In the genomic region with DNA sequence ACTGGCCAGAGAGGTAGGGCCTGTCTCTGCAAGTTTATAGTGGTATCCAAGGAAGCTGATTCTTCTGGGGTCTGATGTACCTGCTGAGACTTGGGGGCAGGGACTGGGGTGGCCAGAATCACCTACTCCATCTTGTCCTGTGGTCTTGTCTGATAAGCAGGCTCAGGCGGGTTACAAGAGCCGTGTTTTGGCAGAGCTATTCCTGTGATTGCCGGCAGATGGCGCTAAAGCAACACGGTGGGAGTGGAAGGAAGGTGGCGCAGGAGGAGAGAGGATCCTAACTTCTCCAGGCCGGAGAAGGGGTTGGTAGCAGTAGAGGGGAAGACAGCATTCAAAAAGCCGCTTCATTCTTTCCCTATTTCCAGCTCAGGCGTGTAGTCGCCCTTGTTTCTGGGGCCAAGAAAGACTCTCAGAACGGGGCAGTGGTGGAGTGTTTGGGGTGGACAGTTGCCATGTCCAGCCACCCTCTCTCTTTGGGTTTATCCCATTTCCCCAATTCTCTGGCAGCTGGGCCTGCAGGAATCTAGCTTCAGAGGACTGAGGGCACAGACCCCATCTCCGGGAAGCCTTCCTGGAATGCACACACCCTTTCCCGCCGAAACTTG, we compare ENCODE assay signal across 1 cellular context.
TF ChIP-seq lines count a peak whose summit lies in the region.

No MANE protein-coding gene starts in this region.

TF ChIP-seq in HepG2, 621 proteins besides CTCF, POLR2A, EP300 and RAD21 (continues in another document):
- TF ChIP-seq, protein P1, sequence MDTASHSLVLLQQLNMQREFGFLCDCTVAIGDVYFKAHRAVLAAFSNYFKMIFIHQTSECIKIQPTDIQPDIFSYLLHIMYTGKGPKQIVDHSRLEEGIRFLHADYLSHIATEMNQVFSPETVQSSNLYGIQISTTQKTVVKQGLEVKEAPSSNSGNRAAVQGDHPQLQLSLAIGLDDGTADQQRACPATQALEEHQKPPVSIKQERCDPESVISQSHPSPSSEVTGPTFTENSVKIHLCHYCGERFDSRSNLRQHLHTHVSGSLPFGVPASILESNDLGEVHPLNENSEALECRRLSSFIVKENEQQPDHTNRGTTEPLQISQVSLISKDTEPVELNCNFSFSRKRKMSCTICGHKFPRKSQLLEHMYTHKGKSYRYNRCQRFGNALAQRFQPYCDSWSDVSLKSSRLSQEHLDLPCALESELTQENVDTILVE (CRISPR knock-in tag; IDR thresholded peaks at IDR 0.05): no peak
- TF ChIP-seq, protein P2, sequence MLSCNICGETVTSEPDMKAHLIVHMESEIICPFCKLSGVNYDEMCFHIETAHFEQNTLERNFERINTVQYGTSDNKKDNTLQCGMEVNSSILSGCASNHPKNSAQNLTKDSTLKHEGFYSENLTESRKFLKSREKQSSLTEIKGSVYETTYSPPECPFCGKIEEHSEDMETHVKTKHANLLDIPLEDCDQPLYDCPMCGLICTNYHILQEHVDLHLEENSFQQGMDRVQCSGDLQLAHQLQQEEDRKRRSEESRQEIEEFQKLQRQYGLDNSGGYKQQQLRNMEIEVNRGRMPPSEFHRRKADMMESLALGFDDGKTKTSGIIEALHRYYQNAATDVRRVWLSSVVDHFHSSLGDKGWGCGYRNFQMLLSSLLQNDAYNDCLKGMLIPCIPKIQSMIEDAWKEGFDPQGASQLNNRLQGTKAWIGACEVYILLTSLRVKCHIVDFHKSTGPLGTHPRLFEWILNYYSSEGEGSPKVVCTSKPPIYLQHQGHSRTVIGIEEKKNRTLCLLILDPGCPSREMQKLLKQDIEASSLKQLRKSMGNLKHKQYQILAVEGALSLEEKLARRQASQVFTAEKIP (CRISPR knock-in tag; IDR thresholded peaks at IDR 0.05; ENCODE audit: borderline replicate concordance): no peak
- no peak for TF ChIP-seq TAF15 (IDR thresholded peaks at IDR 0.05; ENCODE audit: low read depth, low read length, poor library complexity, severe bottlenecking)
- TF ChIP-seq, protein P3, sequence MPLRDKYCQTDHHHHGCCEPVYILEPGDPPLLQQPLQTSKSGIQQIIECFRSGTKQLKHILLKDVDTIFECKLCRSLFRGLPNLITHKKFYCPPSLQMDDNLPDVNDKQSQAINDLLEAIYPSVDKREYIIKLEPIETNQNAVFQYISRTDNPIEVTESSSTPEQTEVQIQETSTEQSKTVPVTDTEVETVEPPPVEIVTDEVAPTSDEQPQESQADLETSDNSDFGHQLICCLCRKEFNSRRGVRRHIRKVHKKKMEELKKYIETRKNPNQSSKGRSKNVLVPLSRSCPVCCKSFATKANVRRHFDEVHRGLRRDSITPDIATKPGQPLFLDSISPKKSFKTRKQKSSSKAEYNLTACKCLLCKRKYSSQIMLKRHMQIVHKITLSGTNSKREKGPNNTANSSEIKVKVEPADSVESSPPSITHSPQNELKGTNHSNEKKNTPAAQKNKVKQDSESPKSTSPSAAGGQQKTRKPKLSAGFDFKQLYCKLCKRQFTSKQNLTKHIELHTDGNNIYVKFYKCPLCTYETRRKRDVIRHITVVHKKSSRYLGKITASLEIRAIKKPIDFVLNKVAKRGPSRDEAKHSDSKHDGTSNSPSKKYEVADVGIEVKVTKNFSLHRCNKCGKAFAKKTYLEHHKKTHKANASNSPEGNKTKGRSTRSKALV (CRISPR knock-in tag; IDR thresholded peaks at IDR 0.05): no peak
- TF ChIP-seq, protein P4, sequence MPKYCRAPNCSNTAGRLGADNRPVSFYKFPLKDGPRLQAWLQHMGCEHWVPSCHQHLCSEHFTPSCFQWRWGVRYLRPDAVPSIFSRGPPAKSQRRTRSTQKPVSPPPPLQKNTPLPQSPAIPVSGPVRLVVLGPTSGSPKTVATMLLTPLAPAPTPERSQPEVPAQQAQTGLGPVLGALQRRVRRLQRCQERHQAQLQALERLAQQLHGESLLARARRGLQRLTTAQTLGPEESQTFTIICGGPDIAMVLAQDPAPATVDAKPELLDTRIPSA (CRISPR knock-in tag; IDR thresholded peaks at IDR 0.05; ENCODE audit: borderline replicate concordance): no peak
- TF ChIP-seq ZNF350 (CRISPR knock-in tag; IDR thresholded peaks at IDR 0.05; ENCODE audit: borderline replicate concordance, low read depth): no peak
- peak; percentile 24; the same call in 1 of the 2 replicates for TF ChIP-seq ZNF556 (CRISPR knock-in tag; IDR thresholded peaks at IDR 0.05; ENCODE audit: borderline replicate concordance)
- no peak for TF ChIP-seq SMYD3 (CRISPR knock-in tag; IDR thresholded peaks at IDR 0.05)
- TF ChIP-seq, protein P5, sequence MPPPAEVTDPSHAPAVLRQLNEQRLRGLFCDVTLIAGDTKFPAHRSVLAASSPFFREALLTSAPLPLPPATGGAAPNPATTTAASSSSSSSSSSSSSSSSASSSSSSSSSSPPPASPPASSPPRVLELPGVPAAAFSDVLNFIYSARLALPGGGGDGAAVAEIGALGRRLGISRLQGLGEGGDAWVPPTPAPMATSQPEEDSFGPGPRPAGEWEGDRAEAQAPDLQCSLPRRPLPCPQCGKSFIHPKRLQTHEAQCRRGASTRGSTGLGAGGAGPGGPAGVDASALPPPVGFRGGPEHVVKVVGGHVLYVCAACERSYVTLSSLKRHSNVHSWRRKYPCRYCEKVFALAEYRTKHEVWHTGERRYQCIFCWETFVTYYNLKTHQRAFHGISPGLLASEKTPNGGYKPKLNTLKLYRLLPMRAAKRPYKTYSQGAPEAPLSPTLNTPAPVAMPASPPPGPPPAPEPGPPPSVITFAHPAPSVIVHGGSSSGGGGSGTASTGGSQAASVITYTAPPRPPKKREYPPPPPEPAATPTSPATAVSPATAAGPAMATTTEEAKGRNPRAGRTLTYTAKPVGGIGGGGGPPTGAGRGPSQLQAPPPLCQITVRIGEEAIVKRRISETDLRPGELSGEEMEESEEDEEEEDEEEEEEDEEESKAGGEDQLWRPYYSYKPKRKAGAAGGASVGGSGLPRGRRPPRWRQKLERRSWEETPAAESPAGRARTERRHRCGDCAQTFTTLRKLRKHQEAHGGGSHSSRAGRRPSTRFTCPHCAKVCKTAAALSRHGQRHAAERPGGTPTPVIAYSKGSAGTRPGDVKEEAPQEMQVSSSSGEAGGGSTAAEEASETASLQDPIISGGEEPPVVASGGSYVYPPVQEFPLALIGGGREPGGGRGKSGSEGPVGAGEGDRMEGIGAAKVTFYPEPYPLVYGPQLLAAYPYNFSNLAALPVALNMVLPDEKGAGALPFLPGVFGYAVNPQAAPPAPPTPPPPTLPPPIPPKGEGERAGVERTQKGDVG (CRISPR knock-in tag; IDR thresholded peaks at IDR 0.05; ENCODE audit: borderline replicate concordance): no peak
- TF ChIP-seq HOXA5 (CRISPR knock-in tag; IDR thresholded peaks at IDR 0.05): no peak
- TF ChIP-seq XRCC5 (optimal IDR thresholded peaks at IDR 0.05; ENCODE audit: low read length): peak; percentile 58
- TF ChIP-seq, protein P6, sequence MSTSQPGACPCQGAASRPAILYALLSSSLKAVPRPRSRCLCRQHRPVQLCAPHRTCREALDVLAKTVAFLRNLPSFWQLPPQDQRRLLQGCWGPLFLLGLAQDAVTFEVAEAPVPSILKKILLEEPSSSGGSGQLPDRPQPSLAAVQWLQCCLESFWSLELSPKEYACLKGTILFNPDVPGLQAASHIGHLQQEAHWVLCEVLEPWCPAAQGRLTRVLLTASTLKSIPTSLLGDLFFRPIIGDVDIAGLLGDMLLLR (CRISPR knock-in tag; IDR thresholded peaks at IDR 0.05): 0 out of 2 replicates have a peak, but pooled peaks have one; percentile 41
- peak; percentile 89 for TF ChIP-seq SMC3 (IDR thresholded peaks at IDR 0.05; ENCODE audit: low read length)
- no peak for TF ChIP-seq TCF12 (IDR thresholded peaks at IDR 0.05)
- no peak for TF ChIP-seq TCF12 (CRISPR knock-in tag; IDR thresholded peaks at IDR 0.05)
- TF ChIP-seq KDM1A (CRISPR knock-in tag; IDR thresholded peaks at IDR 0.05): no peak
- TF ChIP-seq KDM3A (CRISPR knock-in tag; IDR thresholded peaks at IDR 0.05; ENCODE audit: low read depth): 0 out of 2 replicates have a peak, but pooled peaks have one; percentile 42
- no peak for TF ChIP-seq MIER2 (CRISPR knock-in tag; IDR thresholded peaks at IDR 0.05)
- TF ChIP-seq ZNF256 (CRISPR knock-in tag; conservative IDR thresholded peaks at IDR 0.05): no peak
- TF ChIP-seq ZNF724P (CRISPR knock-in tag; IDR thresholded peaks at IDR 0.05; ENCODE audit: borderline replicate concordance): no peak
- no peak for TF ChIP-seq GABPB1 (CRISPR knock-in tag; IDR thresholded peaks at IDR 0.05)
- TF ChIP-seq, protein P7, sequence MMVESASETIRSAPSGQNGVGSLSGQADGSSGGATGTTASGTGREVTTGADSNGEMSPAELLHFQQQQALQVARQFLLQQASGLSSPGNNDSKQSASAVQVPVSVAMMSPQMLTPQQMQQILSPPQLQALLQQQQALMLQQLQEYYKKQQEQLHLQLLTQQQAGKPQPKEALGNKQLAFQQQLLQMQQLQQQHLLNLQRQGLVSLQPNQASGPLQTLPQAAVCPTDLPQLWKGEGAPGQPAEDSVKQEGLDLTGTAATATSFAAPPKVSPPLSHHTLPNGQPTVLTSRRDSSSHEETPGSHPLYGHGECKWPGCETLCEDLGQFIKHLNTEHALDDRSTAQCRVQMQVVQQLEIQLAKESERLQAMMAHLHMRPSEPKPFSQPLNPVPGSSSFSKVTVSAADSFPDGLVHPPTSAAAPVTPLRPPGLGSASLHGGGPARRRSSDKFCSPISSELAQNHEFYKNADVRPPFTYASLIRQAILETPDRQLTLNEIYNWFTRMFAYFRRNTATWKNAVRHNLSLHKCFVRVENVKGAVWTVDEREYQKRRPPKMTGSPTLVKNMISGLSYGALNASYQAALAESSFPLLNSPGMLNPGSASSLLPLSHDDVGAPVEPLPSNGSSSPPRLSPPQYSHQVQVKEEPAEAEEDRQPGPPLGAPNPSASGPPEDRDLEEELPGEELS (CRISPR knock-in tag; IDR thresholded peaks at IDR 0.05): no peak
- TF ChIP-seq ZNF572 (CRISPR knock-in tag; IDR thresholded peaks at IDR 0.05): 0 out of 2 replicates have a peak, but pooled peaks have one; percentile 74
- TF ChIP-seq SMAD3 (CRISPR knock-in tag; IDR thresholded peaks at IDR 0.05): no peak
- TF ChIP-seq ZNF761 (CRISPR knock-in tag; conservative IDR thresholded peaks at IDR 0.05): no peak
- no peak for TF ChIP-seq MBD4 (IDR thresholded peaks at IDR 0.05; ENCODE audit: borderline replicate concordance, low read length)
- TF ChIP-seq ZZZ3 (CRISPR knock-in tag; IDR thresholded peaks at IDR 0.05; ENCODE audit: borderline replicate concordance): no peak
- TF ChIP-seq THAP11 (CRISPR knock-in tag; IDR thresholded peaks at IDR 0.05): 0 out of 2 replicates have a peak, but pooled peaks have one; percentile 18
- TF ChIP-seq ZMYM4 (CRISPR knock-in tag; IDR thresholded peaks at IDR 0.05): no peak
- TF ChIP-seq NFATC3 (CRISPR knock-in tag; IDR thresholded peaks at IDR 0.05): no peak
- no peak for TF ChIP-seq NKX3-1 (CRISPR knock-in tag; IDR thresholded peaks at IDR 0.05)
- TF ChIP-seq, protein P8, sequence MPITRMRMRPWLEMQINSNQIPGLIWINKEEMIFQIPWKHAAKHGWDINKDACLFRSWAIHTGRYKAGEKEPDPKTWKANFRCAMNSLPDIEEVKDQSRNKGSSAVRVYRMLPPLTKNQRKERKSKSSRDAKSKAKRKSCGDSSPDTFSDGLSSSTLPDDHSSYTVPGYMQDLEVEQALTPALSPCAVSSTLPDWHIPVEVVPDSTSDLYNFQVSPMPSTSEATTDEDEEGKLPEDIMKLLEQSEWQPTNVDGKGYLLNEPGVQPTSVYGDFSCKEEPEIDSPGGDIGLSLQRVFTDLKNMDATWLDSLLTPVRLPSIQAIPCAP (CRISPR knock-in tag; IDR thresholded peaks at IDR 0.05; ENCODE audit: low read depth): no peak
- TF ChIP-seq, protein P9, sequence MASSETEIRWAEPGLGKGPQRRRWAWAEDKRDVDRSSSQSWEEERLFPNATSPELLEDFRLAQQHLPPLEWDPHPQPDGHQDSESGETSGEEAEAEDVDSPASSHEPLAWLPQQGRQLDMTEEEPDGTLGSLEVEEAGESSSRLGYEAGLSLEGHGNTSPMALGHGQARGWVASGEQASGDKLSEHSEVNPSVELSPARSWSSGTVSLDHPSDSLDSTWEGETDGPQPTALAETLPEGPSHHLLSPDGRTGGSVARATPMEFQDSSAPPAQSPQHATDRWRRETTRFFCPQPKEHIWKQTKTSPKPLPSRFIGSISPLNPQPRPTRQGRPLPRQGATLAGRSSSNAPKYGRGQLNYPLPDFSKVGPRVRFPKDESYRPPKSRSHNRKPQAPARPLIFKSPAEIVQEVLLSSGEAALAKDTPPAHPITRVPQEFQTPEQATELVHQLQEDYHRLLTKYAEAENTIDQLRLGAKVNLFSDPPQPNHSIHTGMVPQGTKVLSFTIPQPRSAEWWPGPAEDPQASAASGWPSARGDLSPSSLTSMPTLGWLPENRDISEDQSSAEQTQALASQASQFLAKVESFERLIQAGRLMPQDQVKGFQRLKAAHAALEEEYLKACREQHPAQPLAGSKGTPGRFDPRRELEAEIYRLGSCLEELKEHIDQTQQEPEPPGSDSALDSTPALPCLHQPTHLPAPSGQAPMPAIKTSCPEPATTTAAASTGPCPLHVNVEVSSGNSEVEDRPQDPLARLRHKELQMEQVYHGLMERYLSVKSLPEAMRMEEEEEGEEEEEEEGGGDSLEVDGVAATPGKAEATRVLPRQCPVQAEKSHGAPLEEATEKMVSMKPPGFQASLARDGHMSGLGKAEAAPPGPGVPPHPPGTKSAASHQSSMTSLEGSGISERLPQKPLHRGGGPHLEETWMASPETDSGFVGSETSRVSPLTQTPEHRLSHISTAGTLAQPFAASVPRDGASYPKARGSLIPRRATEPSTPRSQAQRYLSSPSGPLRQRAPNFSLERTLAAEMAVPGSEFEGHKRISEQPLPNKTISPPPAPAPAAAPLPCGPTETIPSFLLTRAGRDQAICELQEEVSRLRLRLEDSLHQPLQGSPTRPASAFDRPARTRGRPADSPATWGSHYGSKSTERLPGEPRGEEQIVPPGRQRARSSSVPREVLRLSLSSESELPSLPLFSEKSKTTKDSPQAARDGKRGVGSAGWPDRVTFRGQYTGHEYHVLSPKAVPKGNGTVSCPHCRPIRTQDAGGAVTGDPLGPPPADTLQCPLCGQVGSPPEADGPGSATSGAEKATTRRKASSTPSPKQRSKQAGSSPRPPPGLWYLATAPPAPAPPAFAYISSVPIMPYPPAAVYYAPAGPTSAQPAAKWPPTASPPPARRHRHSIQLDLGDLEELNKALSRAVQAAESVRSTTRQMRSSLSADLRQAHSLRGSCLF (CRISPR knock-in tag; IDR thresholded peaks at IDR 0.05; ENCODE audit: borderline replicate concordance): no peak
- no peak for TF ChIP-seq ZNF790 (CRISPR knock-in tag; IDR thresholded peaks at IDR 0.05; ENCODE audit: borderline replicate concordance)
- TF ChIP-seq, protein P10, sequence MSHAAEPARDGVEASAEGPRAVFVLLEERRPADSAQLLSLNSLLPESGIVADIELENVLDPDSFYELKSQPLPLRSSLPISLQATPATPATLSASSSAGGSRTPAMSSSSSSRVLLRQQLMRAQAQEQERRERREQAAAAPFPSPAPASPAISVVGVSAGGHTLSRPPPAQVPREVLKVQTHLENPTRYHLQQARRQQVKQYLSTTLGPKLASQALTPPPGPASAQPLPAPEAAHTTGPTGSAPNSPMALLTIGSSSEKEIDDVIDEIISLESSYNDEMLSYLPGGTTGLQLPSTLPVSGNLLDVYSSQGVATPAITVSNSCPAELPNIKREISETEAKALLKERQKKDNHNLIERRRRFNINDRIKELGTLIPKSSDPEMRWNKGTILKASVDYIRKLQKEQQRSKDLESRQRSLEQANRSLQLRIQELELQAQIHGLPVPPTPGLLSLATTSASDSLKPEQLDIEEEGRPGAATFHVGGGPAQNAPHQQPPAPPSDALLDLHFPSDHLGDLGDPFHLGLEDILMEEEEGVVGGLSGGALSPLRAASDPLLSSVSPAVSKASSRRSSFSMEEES (CRISPR knock-in tag; IDR thresholded peaks at IDR 0.05): no peak
